11 cellular contexts compared by ENCODE assay signal in the genomic region with DNA sequence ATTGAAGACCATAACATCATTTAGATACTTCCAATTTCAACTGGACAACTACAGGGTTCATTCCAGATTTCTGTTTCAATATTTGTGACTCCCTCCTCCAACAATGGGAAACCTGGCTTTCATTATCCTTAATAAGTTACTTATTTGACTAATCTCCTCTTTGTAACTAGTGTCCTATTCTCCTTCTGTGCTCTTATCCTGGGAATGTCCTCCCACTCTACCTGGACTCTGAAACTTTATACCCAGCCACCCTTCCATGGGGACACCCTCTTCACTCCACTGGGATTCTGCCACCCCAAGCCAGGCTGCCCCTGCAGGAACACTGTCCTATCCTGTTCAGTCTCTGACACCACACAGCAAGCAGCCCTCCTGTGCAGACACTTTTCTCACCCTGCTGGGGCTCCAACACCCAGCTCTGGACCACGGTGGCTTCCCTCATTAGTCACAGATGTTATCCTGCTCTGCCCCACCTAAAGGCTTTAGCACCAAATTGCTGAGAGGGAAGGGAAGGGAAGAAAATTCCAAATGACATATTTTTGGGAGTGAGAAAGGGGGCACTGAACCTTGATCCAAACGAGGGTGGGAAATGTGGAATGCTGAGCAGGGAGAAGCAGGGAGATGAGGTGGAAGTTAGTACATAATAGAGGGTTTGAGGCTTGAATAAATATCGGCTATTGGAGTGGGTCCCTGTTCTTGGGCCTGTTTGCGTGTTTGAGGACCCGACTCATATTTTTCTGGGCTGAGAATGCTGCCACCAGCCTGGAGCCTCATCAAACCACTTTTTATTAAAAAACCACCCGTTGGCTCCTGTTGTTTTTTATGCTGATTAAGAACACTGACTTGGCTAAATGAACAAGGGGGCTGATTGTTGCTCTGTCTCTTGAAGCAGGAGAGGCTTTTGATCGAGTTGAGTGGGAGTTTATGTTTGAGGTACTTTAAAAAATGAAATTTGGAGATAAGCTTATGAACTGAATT. TPM values are rescaled to one million over a fixed set of nuclear protein-coding genes. Genes with fewer than 3 reads are reported as not detected.
DNase-seq lines count a peak whose midpoint lies in the region; ATAC-seq, FAIRE-seq and TF ChIP-seq lines count a peak whose summit lies in the region.
"Had no signal": no experiment of that assay in that cellular context is flagged by ENCODE, and none has a peak within 500 bp of the region (broad histone marks: within the 10 kb centered on the region; RNA-seq: fewer than 3 reads in every experiment).

No MANE protein-coding gene starts in this region.

- no peak overlapping the region for H3K4me3 ChIP-seq in adipocyte (ENCODE audit: low read length)
- H3K4me3 ChIP-seq: left ventricle myocardium inferior had no signal

- H3K9me3 Mint-ChIP-seq in CD14-positive monocyte (peaks cover 0 to 4% (median 2%) of the 10 kb centered on the region in 7 donors), memory B cell (peaks cover 7% of the 10 kb centered on the region)
- no peaks in the 10 kb centered on the region for H3K9me3 Mint-ChIP-seq in activated CD4-positive, alpha-beta memory T cell treated with anti-CD3 and anti-CD28 coated beads, Interleukin-2, amount 10 ng/mL, durations not matched to agents 7 days and 5 days

- no peak overlapping the region for H3K4me3 Mint-ChIP-seq in CD14-positive monocyte
- H3K4me3 Mint-ChIP-seq in memory B cell: no peak overlapping the region
- no peak overlapping the region for H3K4me3 Mint-ChIP-seq in activated CD4-positive, alpha-beta memory T cell treated with anti-CD3 and anti-CD28 coated beads, Interleukin-2, amount 10 ng/mL, durations not matched to agents 7 days and 5 days

- TF ChIP-seq CTCF in CD14-positive monocyte (IDR thresholded peaks at IDR 0.05): no peak

- H3K4me1 Mint-ChIP-seq in CD14-positive monocyte (peaks cover 53% of the 10 kb centered on the region), memory B cell (peaks cover 21% of the 10 kb centered on the region)
- H3K4me1 Mint-ChIP-seq in activated CD4-positive, alpha-beta memory T cell treated with anti-CD3 and anti-CD28 coated beads, Interleukin-2, amount 10 ng/mL, durations not matched to agents 7 days and 5 days: peaks cover 22% of the 10 kb centered on the region

- H3K4me1 ChIP-seq in adipocyte (ENCODE audit: control insufficient read depth, insufficient read depth, low read length): peaks cover 12% of the 10 kb centered on the region
- H3K4me1 ChIP-seq: left ventricle myocardium inferior had no signal

- H3K36me3 ChIP-seq in adipocyte (ENCODE audit: control insufficient read depth, insufficient read depth, low read length, severe bottlenecking): no peaks in the 10 kb centered on the region
- H3K36me3 ChIP-seq: left ventricle myocardium inferior had no signal

- CTCF ChIA-PET in activated CD4-positive, alpha-beta memory T cell treated with anti-CD3 and anti-CD28 coated beads, Interleukin-2, amount 10 ng/mL, durations not matched to agents 7 days and 5 days (lab: Charles Lee): interaction anchor here (1.1 to 1.9 kb wide), 6 partner anchors 14 to 111 kb away, joined by 3 to 6 read pairs (median 4); partner anchors contain the start of gene AKIRIN2

- H3K9me3 ChIP-seq in adipocyte (ENCODE audit: control insufficient read depth, low read length): no peaks in the 10 kb centered on the region
- H3K9me3 ChIP-seq: left ventricle myocardium inferior had no signal

- H3K36me3 Mint-ChIP-seq in CD14-positive monocyte (no peaks in the 10 kb centered on the region), memory B cell (peaks cover 4% of the 10 kb centered on the region)
- H3K36me3 Mint-ChIP-seq in activated CD4-positive, alpha-beta memory T cell treated with anti-CD3 and anti-CD28 coated beads, Interleukin-2, amount 10 ng/mL, durations not matched to agents 7 days and 5 days (ENCODE audit: low read depth): no peaks in the 10 kb centered on the region
- H3K36me3 Mint-ChIP-seq: CD4-positive, alpha-beta memory T cell had no signal

- FAIRE-seq in HTR-8/SVneo (lab: Jason Lieb, UNC): peak; percentile 55

- H3K27me3 ChIP-seq in adipocyte (replicated peaks; ENCODE audit: control insufficient read depth, insufficient read depth, low read length): no peaks in the 10 kb centered on the region

- ATAC-seq in memory B cell (ENCODE audit: low read depth): no peak

- DNase-seq in CD14-positive monocyte (ENCODE audit: low spot score): peak; percentile 50
- DNase-seq in HTR-8/SVneo (ENCODE audit: insufficient read length, low spot score): no peak
- peak; percentile 21 for DNase-seq in adipocyte (ENCODE audit: low read depth)
- no peak for DNase-seq in memory B cell (ENCODE audit: low spot score in 2 of 2)
- DNase-seq in NCI-H2107 (lab: John Stamatoyannopoulos, UW): no peak
- no peak for DNase-seq in stimulated activated CD4-positive, alpha-beta T cell treated with anti-CD3 and anti-CD28 coated beads, Interleukin-1b, Interleukin-23, amount 100 ng/mL, for 48 hours
- DNase-seq in activated CD4-positive, alpha-beta memory T cell treated with anti-CD3 and anti-CD28 coated beads, Interleukin-2, amount 10 ng/mL, durations not matched to agents 7 days and 5 days: no peak
- DNase-seq in DMS79 (lab: John Stamatoyannopoulos, UW): no peak
- DNase-seq: left ventricle myocardium inferior, NCI-H2029 had no signal

- H3K9ac ChIP-seq in adipocyte (ENCODE audit: low read length): no peak overlapping the region

- POLR2A ChIA-PET in activated CD4-positive, alpha-beta memory T cell treated with anti-CD3 and anti-CD28 coated beads, Interleukin-2, amount 10 ng/mL, durations not matched to agents 7 days and 5 days (lab: Charles Lee): interaction anchor here (0.5 to 1.8 kb wide), 10 partner anchors 9 to 845 kb away, joined by 3 to 8 read pairs (median 4); partner anchors contain the start of gene AKIRIN2

- H3K27me3 Mint-ChIP-seq in CD14-positive monocyte (ENCODE audit: low read depth in 3 of 3) (peaks cover 0 to 1% (median 0%) of the 10 kb centered on the region in 3 donors), memory B cell (no peaks in the 10 kb centered on the region)
- H3K27me3 Mint-ChIP-seq in activated CD4-positive, alpha-beta memory T cell treated with anti-CD3 and anti-CD28 coated beads, Interleukin-2, amount 10 ng/mL, durations not matched to agents 7 days and 5 days: peaks cover 5% of the 10 kb centered on the region
- H3K27me3 Mint-ChIP-seq: CD4-positive, alpha-beta memory T cell had no signal

- intact Hi-C loops in CD14-positive monocyte (cut with micrococcal nuclease): loop anchor here (5.0 kb wide), 2 partner anchors 54 to 59 kb away; partner anchors contain the start of gene AKIRIN2 (in 1 of the 2)

- H3K27ac Mint-ChIP-seq in CD14-positive monocyte (peak overlapping the region; percentile 94 to 99 (median 97)), memory B cell (peak overlapping the region; percentile 87)
- H3K27ac Mint-ChIP-seq in activated CD4-positive, alpha-beta memory T cell treated with anti-CD3 and anti-CD28 coated beads, Interleukin-2, amount 10 ng/mL, durations not matched to agents 7 days and 5 days: no peak overlapping the region

RNA-seq across cellular contexts. Expression of gene AKIRIN2, which starts 54.0 kb away (rescaled TPM):
- 100 to 1,000 TPM; 102 to 118 TPM for polyA plus RNA-seq in CD14-positive monocyte
- total RNA-seq in activated CD4-positive, alpha-beta memory T cell treated with anti-CD3 and anti-CD28 coated beads, Interleukin-2, amount 10 ng/mL, durations not matched to agents 7 days and 5 days: 10 to 100 TPM; 56.5 to 58.5 TPM

Comparison
In these comparisons a context has a peak if more than half of its experiments do, and no peak if none do; other contexts are left out.
1. DNase-seq: peak in CD14-positive monocyte (single experiment) and adipocyte (single experiment); none in HTR-8/SVneo (single experiment), memory B cell (0 of 2), NCI-H2107 (single experiment), stimulated activated CD4-positive, alpha-beta T cell treated with anti-CD3 and anti-CD28 coated beads, Interleukin-1b, Interleukin-23, amount 100 ng/mL, for 48 hours (single experiment), activated CD4-positive, alpha-beta memory T cell treated with anti-CD3 and anti-CD28 coated beads, Interleukin-2, amount 10 ng/mL, durations not matched to agents 7 days and 5 days (single experiment) and DMS79 (single experiment).